In the genomic region with DNA sequence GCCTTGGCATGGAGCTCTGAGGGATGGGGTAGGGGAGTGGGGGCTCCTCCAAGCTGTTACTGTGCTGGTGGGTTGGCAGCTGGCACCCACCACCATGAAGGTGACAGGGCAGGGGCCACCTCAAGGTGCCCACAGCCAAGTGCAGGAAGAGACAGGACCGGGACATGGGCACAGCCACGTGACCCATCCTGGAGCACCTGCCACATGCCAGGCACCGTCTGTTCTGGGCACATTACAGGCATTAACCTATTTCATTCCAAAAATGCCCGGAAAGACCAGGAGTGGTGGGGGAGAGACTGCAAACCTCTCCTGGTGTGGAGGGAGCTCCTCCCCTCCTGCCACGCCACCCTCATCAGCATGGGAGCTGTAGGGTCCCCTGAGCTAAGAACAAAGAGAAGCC, we compare ENCODE assay signal across 13 cellular contexts. TPM values are rescaled to one million over a fixed set of nuclear protein-coding genes. Genes with fewer than 3 reads are reported as not detected.
A peak's percentile ranks its signal among the peaks of the same experiment; 100 is the strongest.
DNase-seq lines count a peak whose midpoint lies in the region; ATAC-seq and TF ChIP-seq lines count a peak whose summit lies in the region.
"Had no signal": no experiment of that assay in that cellular context is flagged by ENCODE, and none has a peak within 500 bp of the region (broad histone marks: within the 10 kb centered on the region; RNA-seq: fewer than 3 reads in every experiment).

No MANE protein-coding gene starts in this region.

- H2BK120ac ChIP-seq in IMR-90 (ENCODE audit: low read depth, low read length) (no peak overlapping the region), neuronal stem cell (ENCODE audit: low read depth, low read length) (peak overlapping the region; percentile 54)

- H3K18ac ChIP-seq in IMR-90 (ENCODE audit: low read depth, low read length) (no peak overlapping the region), neuronal stem cell (ENCODE audit: low read length) (peak overlapping the region; percentile 53)

- no peak for TF ChIP-seq POLR2A in IMR-90 (IDR thresholded peaks at IDR 0.05; ENCODE audit: low read depth, low read length)

- H3K9me3 ChIP-seq in BLaER1 (no peaks in the 10 kb centered on the region), IMR-90 (ENCODE audit: control insufficient read depth, insufficient read depth, low read length) (no peaks in the 10 kb centered on the region), neuronal stem cell (replicated peaks in 1 of 2; ENCODE audit: control insufficient read depth in 2 of 2, insufficient read depth in 1 of 2, low read depth in 1 of 2, low read length in 2 of 2) (no peaks in the 10 kb centered on the region), neural progenitor cell (ENCODE audit: low read depth) (no peaks in the 10 kb centered on the region)
- H3K9me3 ChIP-seq: HAP-1 had no signal

- H4K20me1 ChIP-seq in BLaER1 (no peaks in the 10 kb centered on the region), IMR-90 (ENCODE audit: insufficient read depth, low read length) (no peaks in the 10 kb centered on the region), neural progenitor cell (ENCODE audit: low read depth) (no peaks in the 10 kb centered on the region), GM23338 (replicated peaks; ENCODE audit: insufficient read depth) (no peaks in the 10 kb centered on the region)

- H2BK12ac ChIP-seq in neuronal stem cell (ENCODE audit: low read length), result peak overlapping the region; percentile 75

- H3K36me3 ChIP-seq in BLaER1 (no peaks in the 10 kb centered on the region), IMR-90 (ENCODE audit: control insufficient read depth, insufficient read depth, low read length) (no peaks in the 10 kb centered on the region), neuronal stem cell (replicated peaks in 1 of 2; ENCODE audit: control insufficient read depth in 2 of 2, insufficient read depth in 2 of 2, low read length in 2 of 2) (no peaks in the 10 kb centered on the region), neural progenitor cell (no peaks in the 10 kb centered on the region), GM23338 (ENCODE audit: insufficient read depth) (no peaks in the 10 kb centered on the region)
- H3K36me3 ChIP-seq: HAP-1 had no signal

- WGBS in IMR-90 (ENCODE audit: extremely low coverage in 2 of 2, insufficient read length in 1 of 2), 2 experiments, result no CpG with 5 or more reads among the region's 5 CpGs
- WGBS in neuronal stem cell (ENCODE audit: extremely low coverage in 2 of 2, insufficient read length in 2 of 2, insufficient replicate concordance in 1 of 2), 2 donors, result no CpG with 5 or more reads among the region's 5 CpGs

- no peak overlapping the region for H3K56ac ChIP-seq in IMR-90 (ENCODE audit: extremely low read depth, insufficient read depth, low read length)

- peak overlapping the region; percentile 53 for H2AFZ ChIP-seq in IMR-90 (replicated peaks; ENCODE audit: low read length, poor library complexity)
- H2AFZ ChIP-seq in neuronal stem cell (ENCODE audit: low read length), result no peak overlapping the region
- H2AFZ ChIP-seq in neural progenitor cell (replicated peaks), result no peak overlapping the region
- no peak overlapping the region for H2AFZ ChIP-seq in GM23338

- no peak overlapping the region for H2BK15ac ChIP-seq in IMR-90 (ENCODE audit: low read depth, low read length)
- peak overlapping the region; percentile 21 for H2BK15ac ChIP-seq in neuronal stem cell (ENCODE audit: low read length)

- in situ Hi-C loops in IMR-90 (cut with MboI; ENCODE audit: low sequenced_read_pairs), result no loop called here

- no peak overlapping the region for H2AK5ac ChIP-seq in IMR-90 (ENCODE audit: low read depth, low read length)
- H2AK5ac ChIP-seq in neuronal stem cell (ENCODE audit: low read depth, low read length), result peak overlapping the region; percentile 98

- H3K79me1 ChIP-seq in IMR-90 (ENCODE audit: low read depth in 1 of 2, low read length in 2 of 2) (no peaks in the 10 kb centered on the region), neuronal stem cell (ENCODE audit: low read depth, low read length) (no peaks in the 10 kb centered on the region)

- H3K23ac ChIP-seq in IMR-90 (ENCODE audit: low read depth, low read length), result no peak overlapping the region
- no peak overlapping the region for H3K23ac ChIP-seq in neuronal stem cell (ENCODE audit: low read depth, low read length, poor library complexity)

- H3K27me3 ChIP-seq in BLaER1 (no peaks in the 10 kb centered on the region), IMR-90 (ENCODE audit: control insufficient read depth, insufficient read depth, low read length) (peaks cover 62% of the 10 kb centered on the region), neuronal stem cell (ENCODE audit: control insufficient read depth in 3 of 3, insufficient read depth in 3 of 3, low read depth in 1 of 3, low read length in 3 of 3) (peaks cover 0 to 70% (median 0%) of the 10 kb centered on the region in 3 experiments), neural progenitor cell (no peaks in the 10 kb centered on the region), GM23338 (ENCODE audit: insufficient read depth) (no peaks in the 10 kb centered on the region)

- no peaks in the 10 kb centered on the region for H3K79me2 ChIP-seq in neural progenitor cell (ENCODE audit: low read depth)
- no peaks in the 10 kb centered on the region for H3K79me2 ChIP-seq in GM23338 (replicated peaks; ENCODE audit: insufficient read depth)

- H3K4me3 ChIP-seq in BLaER1 (no peak overlapping the region), IMR-90 (ENCODE audit: insufficient read depth, low read depth, low read length) (no peak overlapping the region), neuronal stem cell (ENCODE audit: low read length in 2 of 2) (no peak overlapping the region), neural progenitor cell (no peak overlapping the region), GM23338 (no peak overlapping the region)
- H3K4me3 ChIP-seq: HAP-1, K562 had no signal

- BruUV-seq in IMR-90 (replicated peaks; lab: Mats Ljungman, UMichigan), result no TSS peak

- DNase-seq in IMR-90, result no peak
- DNase-seq in cerebellar nuclear complex (lab: John Stamatoyannopoulos, UW), result peak; percentile 31 to 83
- no peak for DNase-seq in neuronal stem cell (ENCODE audit: low spot score)
- DNase-seq in neural progenitor cell (ENCODE audit: low spot score), result no peak
- DNase-seq in T-cell, result no peak
- DNase-seq in GM23338 (ENCODE audit: low spot score), result no peak
- DNase-seq: AML-193; CD4-positive, CD25-positive, alpha-beta regulatory T cell; NCI-H1930; NCI-H774 had no signal

- no peak overlapping the region for H3K14ac ChIP-seq in IMR-90 (replicated peaks; ENCODE audit: low read depth, low read length)
- H3K14ac ChIP-seq in neuronal stem cell (ENCODE audit: low read length), result peak overlapping the region; percentile 75

- H4K8ac ChIP-seq in IMR-90 (ENCODE audit: low read depth in 2 of 2, low read length in 2 of 2) (no peak overlapping the region), neuronal stem cell (ENCODE audit: low read depth, low read length) (no peak overlapping the region)

- H3K4me3 Mint-ChIP-seq in neural progenitor cell (no peak overlapping the region), T-cell (no peak overlapping the region), GM23338 (no peak overlapping the region)
- H3K4me3 Mint-ChIP-seq: CD4-positive, CD25-positive, alpha-beta regulatory T cell had no signal

- POLR2A ChIA-PET in IMR-90 (lab: Charles Lee; ENCODE audit: unreplicated experiment) (no interaction called here), T-cell (lab: Charles Lee) (no interaction called here)

- H3K27ac ChIP-seq in BLaER1, result no peak overlapping the region; the same call in 1 of the 2 replicates
- H3K27ac ChIP-seq in IMR-90 (ENCODE audit: insufficient read depth, low read length), result no peak overlapping the region
- H3K27ac ChIP-seq in neuronal stem cell (replicated peaks; ENCODE audit: low read length), result no peak overlapping the region
- H3K27ac ChIP-seq in neural progenitor cell, result no peak overlapping the region
- no peak overlapping the region for H3K27ac ChIP-seq in GM23338 (ENCODE audit: low read depth)

- peaks cover 5% of the 10 kb centered on the region for H3K27me3 Mint-ChIP-seq in neural progenitor cell (ENCODE audit: insufficient read depth, low read depth)
- no peaks in the 10 kb centered on the region for H3K27me3 Mint-ChIP-seq in T-cell
- H3K27me3 Mint-ChIP-seq in GM23338 (ENCODE audit: insufficient read depth, low read depth, poor library complexity), result peaks cover 8% of the 10 kb centered on the region
- H3K27me3 Mint-ChIP-seq: CD4-positive, CD25-positive, alpha-beta regulatory T cell had no signal

- peak overlapping the region; percentile 62; the same call in 1 of the 2 replicates for H3K4me2 ChIP-seq in BLaER1
- no peak overlapping the region for H3K4me2 ChIP-seq in IMR-90 (ENCODE audit: low read depth, low read length)
- H3K4me2 ChIP-seq in neuronal stem cell (ENCODE audit: insufficient read depth, low read length, poor library complexity, severe bottlenecking), result no peak overlapping the region
- H3K4me2 ChIP-seq in neural progenitor cell, result no peak overlapping the region
- H3K4me2 ChIP-seq in GM23338, result no peak overlapping the region

- no peaks in the 10 kb centered on the region for H3F3A ChIP-seq in neural progenitor cell (ENCODE audit: low read depth)
- no peaks in the 10 kb centered on the region for H3F3A ChIP-seq in GM23338 (replicated peaks; ENCODE audit: low read depth)

- H3K4ac ChIP-seq in IMR-90 (ENCODE audit: low read depth, low read length), result no peak overlapping the region
- H3K4ac ChIP-seq in neuronal stem cell (ENCODE audit: low read length), result peak overlapping the region; percentile 55

- H3K9ac ChIP-seq in BLaER1 (no peak overlapping the region), IMR-90 (ENCODE audit: low read depth, low read length) (no peak overlapping the region), neuronal stem cell (ENCODE audit: low read depth, low read length, poor library complexity) (no peak overlapping the region), neural progenitor cell (no peak overlapping the region)

- no peak for TF ChIP-seq RAD21 in IMR-90 (IDR thresholded peaks at IDR 0.05; ENCODE audit: low read length)

- H3K36me3 Mint-ChIP-seq in neural progenitor cell, result no peaks in the 10 kb centered on the region
- no peaks in the 10 kb centered on the region for H3K36me3 Mint-ChIP-seq in T-cell
- no peaks in the 10 kb centered on the region for H3K36me3 Mint-ChIP-seq in GM23338 (ENCODE audit: low read depth)
- H3K36me3 Mint-ChIP-seq: CD4-positive, CD25-positive, alpha-beta regulatory T cell had no signal

- H4K91ac ChIP-seq in IMR-90 (ENCODE audit: insufficient read depth, low read depth, low read length) (no peak overlapping the region), neuronal stem cell (ENCODE audit: low read depth, low read length, poor library complexity) (no peak overlapping the region)

- H2BK20ac ChIP-seq in IMR-90 (ENCODE audit: low read depth, low read length), result no peak overlapping the region

- ATAC-seq in IMR-90 (ENCODE audit: low read depth), result no peak
- no peak for ATAC-seq in T-cell (replicated peaks in 1 of 4)
- ATAC-seq in GM23338, result no peak

- no peaks in the 10 kb centered on the region for H3K9me1 ChIP-seq in IMR-90 (ENCODE audit: insufficient read depth, low read length)

- intact Hi-C loops in IMR-90 (cut with micrococcal nuclease), result no loop called here

- H2BK5ac ChIP-seq in IMR-90 (ENCODE audit: low read depth, low read length, poor library complexity, severe bottlenecking) (no peak overlapping the region), neuronal stem cell (ENCODE audit: low read length) (peak overlapping the region; percentile 71)

- H4K5ac ChIP-seq in IMR-90 (ENCODE audit: low read depth, low read length), result no peak overlapping the region

- H3K27ac Mint-ChIP-seq in neural progenitor cell (no peak overlapping the region), T-cell (no peak overlapping the region), GM23338 (no peak overlapping the region)
- H3K27ac Mint-ChIP-seq: CD4-positive, CD25-positive, alpha-beta regulatory T cell had no signal

- CTCF ChIA-PET in IMR-90 (lab: Yijun Ruan, JAX) (no interaction called here), T-cell (lab: Charles Lee) (no interaction called here)

- TF ChIP-seq CTCF in IMR-90 (conservative IDR thresholded peaks at IDR 0.05; ENCODE audit: low read depth, low read length), result no peak
- no peak for TF ChIP-seq CTCF in neural progenitor cell (IDR thresholded peaks at IDR 0.05)
- no peak for TF ChIP-seq CTCF in GM23338 (conservative IDR thresholded peaks at IDR 0.05; ENCODE audit: low read depth in 2 of 2)

- dilution Hi-C loops in IMR-90 (cut with HindIII; ENCODE audit: low sequenced_read_pairs, unreplicated experiment), result no loop called here

- H3K4me1 ChIP-seq in BLaER1 (peaks cover 66% of the 10 kb centered on the region), IMR-90 (ENCODE audit: control insufficient read depth, insufficient read depth, low read length) (no peaks in the 10 kb centered on the region), neuronal stem cell (ENCODE audit: control insufficient read depth in 2 of 2, insufficient read depth in 1 of 2, low read depth in 1 of 2, low read length in 2 of 2) (peaks cover 0 to 9% of the 10 kb centered on the region in 2 donors), neural progenitor cell (peaks cover 11% of the 10 kb centered on the region), GM23338 (ENCODE audit: insufficient read depth) (no peaks in the 10 kb centered on the region)
- H3K4me1 ChIP-seq: HAP-1 had no signal

- H3K9me3 Mint-ChIP-seq in neural progenitor cell (no peaks in the 10 kb centered on the region), T-cell (no peaks in the 10 kb centered on the region), GM23338 (no peaks in the 10 kb centered on the region)
- H3K9me3 Mint-ChIP-seq: CD4-positive, CD25-positive, alpha-beta regulatory T cell had no signal

- peaks cover 6% of the 10 kb centered on the region for H3K4me1 Mint-ChIP-seq in neural progenitor cell
- H3K4me1 Mint-ChIP-seq in T-cell, result no peaks in the 10 kb centered on the region
- H3K4me1 Mint-ChIP-seq in GM23338, result peaks cover 11% of the 10 kb centered on the region
- H3K4me1 Mint-ChIP-seq: CD4-positive, CD25-positive, alpha-beta regulatory T cell had no signal

- H3K9me2 ChIP-seq in GM23338 (ENCODE audit: insufficient read depth), result no peaks in the 10 kb centered on the region

- no peak overlapping the region for H2AK9ac ChIP-seq in IMR-90 (replicated peaks; ENCODE audit: low read depth, low read length, poor library complexity)

RNA-seq across cellular contexts. Expression of gene CAMK2B, which starts 56.7 kb away (rescaled TPM):
- total RNA-seq in IMR-90 (2012; rRNA removed) (0.18 and 0.28 TPM in 2 replicates), neural progenitor cell (ENCODE audit: low replicate concordance) (0.09 and 0.31 TPM in 2 replicates), T-cell (under 1 TPM in 1 of 5 donors, not detected in 4; 0.35 TPM)
- polyA plus RNA-seq in IMR-90 (2012; rRNA removed) (0.14 and 0.36 TPM in 2 replicates), GM23338 (2016; fragmentation: Nextera tagmentation; extraction: Ambion mirVana) (not detected in 2 replicates)
- 0.11 and 0.74 TPM in 2 replicates for polyA plus RNA-seq in IMR-90 (2012; cell fraction: cytosol; rRNA removed)
- polyA plus RNA-seq in IMR-90 (2012; cell fraction: nucleus; rRNA removed; ENCODE audit: low replicate concordance), result 0.57 and 1.0 TPM in 2 replicates
- polyA plus RNA-seq in neuronal stem cell (2013, experiment 1 of 2), result 0.79 TPM
- polyA plus RNA-seq in neuronal stem cell (2013, experiment 2 of 2), result 0.65 TPM
- total RNA-seq in GM23338 (2014; rRNA removed; shearing (Covaris generic)), result not detected in 2 replicates
- total RNA-seq: CD4-positive, CD25-positive, alpha-beta regulatory T cell had no signal
- polyA plus RNA-seq: CD4-positive, CD25-positive, alpha-beta regulatory T cell had no signal

Comparison
In these comparisons a context has a peak if more than half of its experiments do, and no peak if none do; other contexts are left out.
1. DNase-seq: peak in cerebellar nuclear complex (2 of 2); none in IMR-90 (single experiment), neuronal stem cell (single experiment), neural progenitor cell (single experiment), T-cell (0 of 34) and GM23338 (single experiment).